In genomic region chr7:87047-87446, GRCh38 we compare ENCODE assay signal across 21 cellular contexts.
DNase-seq lines count a peak whose midpoint lies in the region; ATAC-seq and TF ChIP-seq lines count a peak whose summit lies in the region.
"Had no signal": no experiment of that assay in that cellular context is flagged by ENCODE, and none has a peak within 500 bp of the region (broad histone marks: within the 10 kb centered on the region; RNA-seq: fewer than 3 reads in every experiment).

No MANE protein-coding gene starts in this region.

- H3K9me3 ChIP-seq in osteoblast (ENCODE audit: low read depth, low read length): no peaks in the 10 kb centered on the region
- H3K9me3 ChIP-seq: esophagus muscularis mucosa, gastrocnemius medialis, pancreas, uterus had no signal

- TF ChIP-seq CTCF in coronary artery (IDR thresholded peaks at IDR 0.05): no peak
- TF ChIP-seq CTCF in osteoblast (IDR thresholded peaks at IDR 0.05; ENCODE audit: extremely low read depth, low read depth, low read length): no peak
- no peak for TF ChIP-seq CTCF in HFFc6 (IDR thresholded peaks at IDR 0.05)

- H3K36me3 Mint-ChIP-seq in activated CD8-positive, alpha-beta memory T cell treated with anti-CD3 and anti-CD28 coated beads, Interleukin-2, amount 10 ng/mL, durations not matched to agents 7 days and 5 days: no peaks in the 10 kb centered on the region
- H3K36me3 Mint-ChIP-seq in HFFc6 (ENCODE audit: low read depth): no peaks in the 10 kb centered on the region
- H3K36me3 Mint-ChIP-seq: naive B cell, T-cell had no signal

- H3K4me3 Mint-ChIP-seq in activated CD8-positive, alpha-beta memory T cell treated with anti-CD3 and anti-CD28 coated beads, Interleukin-2, amount 10 ng/mL, durations not matched to agents 7 days and 5 days: no peak overlapping the region
- H3K4me3 Mint-ChIP-seq in HFFc6: no peak overlapping the region
- H3K4me3 Mint-ChIP-seq: effector memory CD8-positive, alpha-beta T cell; naive B cell; T-cell had no signal

- ATAC-seq in activated CD8-positive, alpha-beta memory T cell treated with anti-CD3 and anti-CD28 coated beads, Interleukin-2, amount 10 ng/mL, durations not matched to agents 7 days and 5 days: no peak
- ATAC-seq: effector memory CD8-positive, alpha-beta T cell; gastrocnemius medialis; pancreas; T-cell had no signal

- H3K27ac Mint-ChIP-seq in activated CD8-positive, alpha-beta memory T cell treated with anti-CD3 and anti-CD28 coated beads, Interleukin-2, amount 10 ng/mL, durations not matched to agents 7 days and 5 days: no peak overlapping the region
- no peak overlapping the region for H3K27ac Mint-ChIP-seq in HFFc6
- H3K27ac Mint-ChIP-seq: effector memory CD8-positive, alpha-beta T cell; T-cell had no signal

- H3K27me3 ChIP-seq in osteoblast (ENCODE audit: insufficient read depth, low read length): no peaks in the 10 kb centered on the region
- H3K27me3 ChIP-seq: esophagus muscularis mucosa, gastrocnemius medialis, pancreas, uterus had no signal

- H3K27ac ChIP-seq in coronary artery (no peak overlapping the region), osteoblast (ENCODE audit: low read depth, low read length) (no peak overlapping the region)
- H3K27ac ChIP-seq: esophagus muscularis mucosa, gastrocnemius medialis, pancreas, uterus had no signal

- peak; percentile 33 for DNase-seq in activated CD8-positive, alpha-beta memory T cell treated with anti-CD3 and anti-CD28 coated beads, Interleukin-2, amount 50 U/mL, for 48 hours
- no peak for DNase-seq in activated CD8-positive, alpha-beta memory T cell treated with anti-CD3 and anti-CD28 coated beads, Interleukin-2, amount 10 ng/mL, durations not matched to agents 7 days and 5 days
- DNase-seq in Daoy (ENCODE audit: low read depth): peak; percentile 50
- DNase-seq in coronary artery (ENCODE audit: low spot score): peak; percentile 60
- peak; percentile 81 for DNase-seq in osteoblast (ENCODE audit: insufficient read length, low spot score, missing footprints)
- DNase-seq in HuH-7 (ENCODE audit: low spot score): no peak
- no peak for DNase-seq in NCI-H146 treated with DMSO at 0.1 percent for 48 hours (lab: John Stamatoyannopoulos, UW; ENCODE audit: unreplicated experiment)
- no peak for DNase-seq in HFFc6
- DNase-seq: activated CD4-positive, alpha-beta T cell treated with anti-CD3 and anti-CD28 coated beads for 48 hours; C1 segment of cervical spinal cord; effector memory CD8-positive, alpha-beta T cell; gastrocnemius medialis; KBM-7; kidney glomerular epithelial cell; naive B cell; NCI-H1694 treated with DMSO at 0.1 percent for 48 hours; SHP77; uterus had no signal

- CTCF ChIA-PET in activated CD8-positive, alpha-beta memory T cell treated with anti-CD3 and anti-CD28 coated beads, Interleukin-2, amount 10 ng/mL, durations not matched to agents 7 days and 5 days (lab: Charles Lee): no interaction called here

- H3K4me2 ChIP-seq in osteoblast (ENCODE audit: insufficient read depth, low read length): no peak overlapping the region

- H3K27me3 Mint-ChIP-seq in activated CD8-positive, alpha-beta memory T cell treated with anti-CD3 and anti-CD28 coated beads, Interleukin-2, amount 10 ng/mL, durations not matched to agents 7 days and 5 days: no peaks in the 10 kb centered on the region
- peaks cover 7% of the 10 kb centered on the region for H3K27me3 Mint-ChIP-seq in HFFc6 (ENCODE audit: insufficient read depth)

- H3K36me3 ChIP-seq in osteoblast (ENCODE audit: insufficient read depth, low read length): no peaks in the 10 kb centered on the region
- H3K36me3 ChIP-seq: esophagus muscularis mucosa, gastrocnemius medialis, pancreas, uterus had no signal

- no peaks in the 10 kb centered on the region for H3K9me3 Mint-ChIP-seq in activated CD8-positive, alpha-beta memory T cell treated with anti-CD3 and anti-CD28 coated beads, Interleukin-2, amount 10 ng/mL, durations not matched to agents 7 days and 5 days (ENCODE audit: low read depth)
- no peaks in the 10 kb centered on the region for H3K9me3 Mint-ChIP-seq in HFFc6
- H3K9me3 Mint-ChIP-seq: effector memory CD8-positive, alpha-beta T cell; naive B cell; T-cell had no signal

- H3K79me2 ChIP-seq in osteoblast (ENCODE audit: insufficient read depth, low read length): no peaks in the 10 kb centered on the region

- H3K4me1 Mint-ChIP-seq in activated CD8-positive, alpha-beta memory T cell treated with anti-CD3 and anti-CD28 coated beads, Interleukin-2, amount 10 ng/mL, durations not matched to agents 7 days and 5 days: peaks cover 21% of the 10 kb centered on the region
- H3K4me1 Mint-ChIP-seq in HFFc6 (ENCODE audit: low read depth): peaks cover 31% of the 10 kb centered on the region

- H4K20me1 ChIP-seq in osteoblast (ENCODE audit: insufficient read depth, low read length): no peaks in the 10 kb centered on the region

- no peak overlapping the region for H3K4me3 ChIP-seq in coronary artery
- H3K4me3 ChIP-seq in osteoblast (ENCODE audit: insufficient read depth, low read length): no peak overlapping the region
- H3K4me3 ChIP-seq: esophagus muscularis mucosa, gastrocnemius medialis, pancreas, uterus had no signal

- no peak overlapping the region for H2AFZ ChIP-seq in osteoblast (ENCODE audit: low read length)

- peaks cover 49% of the 10 kb centered on the region for H3K4me1 ChIP-seq in osteoblast (ENCODE audit: insufficient read depth, low read length)

Comparison
In these comparisons a context has a peak if more than half of its experiments do, and no peak if none do; other contexts are left out.
1. DNase-seq: peak in activated CD8-positive, alpha-beta memory T cell treated with anti-CD3 and anti-CD28 coated beads, Interleukin-2, amount 50 U/mL, for 48 hours (single experiment), Daoy (single experiment), coronary artery (single experiment) and osteoblast (single experiment); none in activated CD8-positive, alpha-beta memory T cell treated with anti-CD3 and anti-CD28 coated beads, Interleukin-2, amount 10 ng/mL, durations not matched to agents 7 days and 5 days (single experiment), HuH-7 (single experiment), NCI-H146 treated with DMSO at 0.1 percent for 48 hours (single experiment) and HFFc6 (single experiment).